Comparison of ENCODE assay signal across 8 cellular contexts in the genomic region with DNA sequence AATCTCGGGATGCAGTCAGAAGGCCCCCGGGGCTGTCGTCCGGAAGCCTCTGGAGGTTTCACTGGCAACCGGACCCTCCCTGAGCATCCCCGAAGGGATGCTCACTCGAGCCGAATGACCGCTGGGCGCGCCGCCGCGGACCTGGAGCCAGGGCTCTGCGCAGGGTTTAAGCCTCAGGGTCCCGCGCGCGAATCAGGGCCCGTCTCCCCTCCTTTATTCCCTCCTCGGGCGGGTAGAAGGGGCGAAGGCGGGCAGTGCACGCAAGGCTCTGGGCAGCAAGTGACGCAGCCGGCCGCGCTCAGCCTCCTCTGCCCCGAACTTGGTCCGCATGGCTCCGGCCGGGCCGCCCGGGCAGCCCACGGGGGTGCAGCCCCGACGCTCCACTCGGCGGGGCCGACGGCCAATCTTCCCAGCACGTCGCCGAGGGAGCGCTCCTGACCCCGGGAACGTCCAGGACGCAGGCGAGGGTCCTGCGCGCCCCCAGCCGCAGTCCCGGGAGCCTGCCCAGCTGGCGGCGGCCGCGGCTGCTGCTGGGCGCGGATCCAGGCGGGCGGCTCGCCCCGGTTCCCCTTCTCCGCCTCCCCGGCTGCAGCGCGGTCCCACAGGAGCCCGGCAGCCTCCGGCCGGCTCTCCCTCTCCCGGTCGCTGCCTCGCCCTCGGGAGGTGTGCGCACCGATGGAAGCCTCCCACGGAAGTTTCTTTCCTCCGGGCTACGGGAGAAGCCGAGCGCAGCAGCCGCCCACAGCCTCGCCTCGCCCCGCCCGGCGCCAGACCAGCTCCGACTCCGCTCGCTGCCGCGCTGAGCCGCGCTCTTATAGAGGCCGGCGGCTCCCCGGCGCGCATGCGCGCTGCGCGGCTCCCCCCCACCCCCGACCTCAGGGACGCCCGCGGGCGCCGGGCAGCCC. TPM values are rescaled to one million over a fixed set of nuclear protein-coding genes. Genes with fewer than 3 reads are reported as not detected.
DNase-seq lines count a peak whose midpoint lies in the region; ATAC-seq, FAIRE-seq and TF ChIP-seq lines count a peak whose summit lies in the region.

A gene (minus strand): TSS at position 786 of the 905 bp plus-strand sequence. CDS start 1,041 bp downstream, outside the sequence.

- dilution Hi-C loops in endothelial cell of umbilical vein (cut with MboI; ENCODE audit: extremely low pct_ligation_motif_present, low sequenced_read_pairs) = no loop called here

- H3K27ac ChIP-seq in endothelial cell of umbilical vein (ENCODE audit: insufficient read depth, low read depth, low read length) (no peak within 1 kb of the TSS), subcutaneous abdominal adipose tissue (ENCODE audit: low read depth, low read length) (no peak within 1 kb of the TSS)

- H3K36me3 ChIP-seq in endothelial cell of umbilical vein (ENCODE audit: control insufficient read depth in 2 of 2, extremely low read depth in 1 of 2, insufficient read depth in 2 of 2, low read length in 2 of 2) (no peaks in the 10 kb centered on the region), subcutaneous abdominal adipose tissue (ENCODE audit: control insufficient read depth in 5 of 5, insufficient read depth in 5 of 5, low read length in 5 of 5) (no peaks in the 10 kb centered on the region)

- H3K4me1 ChIP-seq in endothelial cell of umbilical vein (ENCODE audit: control insufficient read depth, extremely low read depth, insufficient read depth, low read length) (peaks cover 19% of the 10 kb centered on the region), subcutaneous abdominal adipose tissue (ENCODE audit: control insufficient read depth in 5 of 5, insufficient read depth in 5 of 5, low read length in 5 of 5) (peaks cover 0 to 32% (median 24%) of the 10 kb centered on the region in 5 donors)

- no peaks in the 10 kb centered on the region for H3K9me3 ChIP-seq in endothelial cell of umbilical vein (replicated peaks; ENCODE audit: control insufficient read depth, insufficient read depth, low read length)
- H3K9me3 ChIP-seq in subcutaneous abdominal adipose tissue (ENCODE audit: control insufficient read depth in 5 of 5, low read length in 5 of 5) = no peaks in the 10 kb centered on the region

- POLR2A ChIA-PET in endothelial cell of umbilical vein (lab: Charles Lee) = interaction anchor here (0.7 to 1.0 kb wide), 3 partner anchors 9 to 74 kb away, joined by 3 to 5 read pairs (median 4); no protein-coding TSS in a partner anchor

- H3K4me3 ChIP-seq in endothelial cell of umbilical vein (replicated peaks in 1 of 3; ENCODE audit: insufficient read depth in 1 of 3, low read depth in 1 of 3, low read length in 3 of 3) = peak within 1 kb of the TSS; percentile 42 to 89 (median 50)
- H3K4me3 ChIP-seq in subcutaneous abdominal adipose tissue (ENCODE audit: low read depth in 1 of 5, low read length in 5 of 5) = peak within 1 kb of the TSS; percentile 46 to 71 (median 64)

- intact Hi-C loops in endothelial cell of umbilical vein (cut with micrococcal nuclease) = loop anchor here (1.0 kb wide), 3 partner anchors 36 to 74 kb away; no protein-coding TSS in a partner anchor

- no peaks in the 10 kb centered on the region for H3K9me3 Mint-ChIP-seq in mesothelial cell of epicardium

- peaks cover 3% of the 10 kb centered on the region for H4K20me1 ChIP-seq in endothelial cell of umbilical vein (replicated peaks; ENCODE audit: control insufficient read depth, extremely low read depth, insufficient read depth, low read length)

- no peaks in the 10 kb centered on the region for H3K9me1 ChIP-seq in endothelial cell of umbilical vein (replicated peaks; ENCODE audit: control insufficient read depth, extremely low read depth, insufficient read depth, low read length)

- TSS peak; percentile 20 for BruUV-seq in endothelial cell of umbilical vein (replicated peaks; lab: Mats Ljungman, UMichigan)

- TF ChIP-seq CTCF in endothelial cell of umbilical vein (IDR thresholded peaks at IDR 0.05; ENCODE audit: extremely low read depth in 1 of 2, insufficient read depth in 1 of 2, low read depth in 1 of 2, low read length in 2 of 2) (no peak), mesothelial cell of epicardium (IDR thresholded peaks at IDR 0.05; ENCODE audit: unreplicated experiment) (no peak)

- H3K27me3 Mint-ChIP-seq in mesothelial cell of epicardium (ENCODE audit: low read depth) = peaks cover 40% of the 10 kb centered on the region

- ATAC-seq in HG02678 (IDR thresholded peaks at IDR 0.05; ENCODE audit: unreplicated experiment) (no peak), GM18498 (IDR thresholded peaks at IDR 0.05; ENCODE audit: unreplicated experiment) (no peak)

- H3K27me3 ChIP-seq in endothelial cell of umbilical vein (ENCODE audit: control insufficient read depth in 2 of 2, insufficient read depth in 2 of 2, low read length in 2 of 2) = peaks cover 9 to 10% of the 10 kb centered on the region in 2 experiments
- H3K27me3 ChIP-seq in subcutaneous abdominal adipose tissue (ENCODE audit: control insufficient read depth in 5 of 5, insufficient read depth in 4 of 5, low read length in 5 of 5) = peaks cover 22 to 62% (median 36%) of the 10 kb centered on the region in 5 donors

- peak; percentile 43 for DNase-seq in ELR (ENCODE audit: low read depth)
- peak; percentile 20 for DNase-seq in NCI-H1694 treated with DMSO at 0.1 percent for 48 hours (lab: John Stamatoyannopoulos, UW)
- DNase-seq in activated CD8-positive, alpha-beta memory T cell treated with anti-CD3 and anti-CD28 coated beads for 24 hours = peak; percentile 83
- peak; percentile 69 for DNase-seq in endothelial cell of umbilical vein (ENCODE audit: low read depth, low spot score)
- DNase-seq in mesothelial cell of epicardium (ENCODE audit: low spot score in 2 of 2, unreplicated experiment in 2 of 2) = peak; percentile 39 to 70

- peak; percentile 31 for FAIRE-seq in endothelial cell of umbilical vein (lab: Jason Lieb, UNC)

- peaks cover 24% of the 10 kb centered on the region for H3K4me1 Mint-ChIP-seq in mesothelial cell of epicardium

- TF ChIP-seq POLR2A in endothelial cell of umbilical vein (IDR thresholded peaks at IDR 0.05; ENCODE audit: low read depth, low read length) = peak; percentile 92

- peak within 1 kb of the TSS; percentile 26 for H3K27ac Mint-ChIP-seq in mesothelial cell of epicardium

- H2AFZ ChIP-seq in endothelial cell of umbilical vein (ENCODE audit: low read depth, low read length) = peak within 1 kb of the TSS; percentile 92

- no peaks in the 10 kb centered on the region for H3K36me3 Mint-ChIP-seq in mesothelial cell of epicardium

- peaks cover 36% of the 10 kb centered on the region for H3K79me2 ChIP-seq in endothelial cell of umbilical vein (ENCODE audit: control insufficient read depth, insufficient read depth, low read length)

- peak within 1 kb of the TSS; percentile 33 for H3K9ac ChIP-seq in endothelial cell of umbilical vein (replicated peaks; ENCODE audit: extremely low read depth, insufficient read depth, low read length)
- H3K9ac ChIP-seq in subcutaneous abdominal adipose tissue (ENCODE audit: low read length in 5 of 5) = peak within 1 kb of the TSS in 1 of 5 donors; percentile 53

- peak within 1 kb of the TSS; percentile 75 for H3K4me2 ChIP-seq in endothelial cell of umbilical vein (ENCODE audit: insufficient read depth, low read length)

- peak within 1 kb of the TSS; percentile 63 for H3K4me3 Mint-ChIP-seq in mesothelial cell of epicardium

- CTCF ChIA-PET in endothelial cell of umbilical vein (lab: Charles Lee) = interaction anchor here (0.8 to 2.4 kb wide), 11 partner anchors 10 to 647 kb away, joined by 3 to 8 read pairs (median 4); no protein-coding TSS in a partner anchor

TF ChIP-seq in endothelial cell of umbilical vein, 7 proteins besides CTCF, POLR2A, EP300 and RAD21:
- TF ChIP-seq POLR2AphosphoS5 (IDR thresholded peaks at IDR 0.05; ENCODE audit: insufficient read depth, low read depth, low read length) (peak; percentile 79), JUN (IDR thresholded peaks at IDR 0.05; ENCODE audit: borderline replicate concordance, insufficient read depth, insufficient read length, low read depth) (no peak)

RNA-seq across cellular contexts. Expression of the gene that starts here (rescaled TPM):
- 2.5 and 4.7 TPM in 2 replicates for total RNA-seq in endothelial cell of umbilical vein
- polyA plus RNA-seq in endothelial cell of umbilical vein = 1.5 TPM in 2 replicates
- polyA plus RNA-seq in endothelial cell of umbilical vein (2011; cell fraction: cytosol; rRNA removed) = 0.82 and 1.2 TPM in 2 replicates
- polyA plus RNA-seq in endothelial cell of umbilical vein (2011; cell fraction: nucleus; rRNA removed) = 0.64 and 1.0 TPM in 2 replicates
- polyA plus RNA-seq in endothelial cell of umbilical vein (2012) = 0.60 and 2.4 TPM in 2 replicates
- polyA minus RNA-seq in endothelial cell of umbilical vein = 2.8 and 5.6 TPM in 2 replicates
- not detected for polyA minus RNA-seq in endothelial cell of umbilical vein (2011; cell fraction: cytosol; rRNA and poly(A)+ RNA removed)
- 0.53 and 1.7 TPM in 2 replicates for polyA minus RNA-seq in endothelial cell of umbilical vein (2011; cell fraction: nucleus; rRNA and poly(A)+ RNA removed)
- 4.5 to 4.9 TPM (median 4.7 TPM) in 3 replicates for total RNA-seq in mesothelial cell of epicardium

Comparison
In these comparisons a context has a peak if more than half of its experiments do, and no peak if none do; other contexts are left out.
1. DNase-seq: peak in every context shown above with its lines; median percentile 83 in activated CD8-positive, alpha-beta memory T cell treated with anti-CD3 and anti-CD28 coated beads for 24 hours; 69 in endothelial cell of umbilical vein; 54 in mesothelial cell of epicardium; 43 in ELR; 20 in NCI-H1694 treated with DMSO at 0.1 percent for 48 hours.